In the genomic region with DNA sequence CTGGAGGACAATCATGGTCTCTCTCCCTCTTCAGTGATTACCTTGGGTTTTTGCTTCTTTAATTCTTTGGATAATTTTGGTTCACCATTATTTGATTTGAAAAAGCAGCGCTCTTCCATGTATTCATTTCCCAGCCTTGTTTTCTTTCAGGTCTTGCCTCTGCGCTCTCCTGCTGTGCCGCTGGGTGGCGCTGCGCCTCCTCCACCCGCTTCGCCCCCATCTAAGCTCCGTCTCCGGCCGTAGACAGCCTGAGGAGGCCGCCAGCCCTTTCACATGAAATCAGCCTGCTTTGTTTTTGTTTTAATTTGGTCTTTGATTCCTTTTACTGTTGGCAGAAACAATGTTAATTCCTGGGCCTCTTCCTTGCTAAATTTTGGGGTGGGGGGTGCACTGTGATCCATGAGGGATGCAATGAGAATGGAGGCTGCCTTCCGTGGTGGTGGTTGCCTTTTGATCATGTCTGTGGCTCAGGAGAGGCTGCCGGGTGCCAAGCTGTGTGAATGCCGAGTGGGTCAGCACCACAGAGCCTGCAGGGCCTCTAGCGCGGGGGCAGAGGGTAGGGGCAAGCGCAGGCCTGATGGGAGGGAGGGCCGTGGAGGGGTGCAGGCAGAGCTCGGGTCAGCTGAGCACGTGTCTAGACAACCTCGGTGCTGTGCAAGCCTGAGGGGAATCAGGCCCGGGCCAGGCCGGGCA, we compare ENCODE assay signal across 8 cellular contexts.
DNase-seq lines count a peak whose midpoint lies in the region; ATAC-seq and TF ChIP-seq lines count a peak whose summit lies in the region.

No MANE protein-coding gene starts in this region.

- H3K27ac ChIP-seq in foreskin keratinocyte: no peak overlapping the region

- no peak for DNase-seq in GM10266 (ENCODE audit: extremely low spot score)
- peak; percentile 33 for DNase-seq in NOMO-1 treated with DMSO at 0.1 percent for 48 hours (lab: John Stamatoyannopoulos, UW; ENCODE audit: unreplicated experiment)
- DNase-seq in activated naive CD4-positive, alpha-beta T cell treated with Interleukin-2 at 50 U/mL for 16 hours: peak; percentile 60
- DNase-seq in foreskin keratinocyte: no peak
- DNase-seq in pons (ENCODE audit: low spot score): peak; percentile 71

- peak; percentile 59 for TF ChIP-seq CTCF in GM10266 (IDR thresholded peaks at IDR 0.05; ENCODE audit: control insufficient read depth, insufficient read depth, low read depth, missing control alignments)
- peak; percentile 97 for TF ChIP-seq CTCF in foreskin keratinocyte (conservative IDR thresholded peaks at IDR 0.05)

- H3K27me3 ChIP-seq in foreskin keratinocyte: no peaks in the 10 kb centered on the region

- ATAC-seq in foreskin keratinocyte: peak; percentile 51
- no peak for ATAC-seq in HG03439 (IDR thresholded peaks at IDR 0.05; ENCODE audit: unreplicated experiment)
- no peak for ATAC-seq in HG03432 (IDR thresholded peaks at IDR 0.05; ENCODE audit: unreplicated experiment)
- ATAC-seq in GM19455 (IDR thresholded peaks at IDR 0.05; ENCODE audit: unreplicated experiment): no peak

- H3K4me1 ChIP-seq in foreskin keratinocyte: no peaks in the 10 kb centered on the region

Comparison
In these comparisons a context has a peak if more than half of its experiments do, and no peak if none do; other contexts are left out.
1. DNase-seq: peak in NOMO-1 treated with DMSO at 0.1 percent for 48 hours (single experiment), activated naive CD4-positive, alpha-beta T cell treated with Interleukin-2 at 50 U/mL for 16 hours (single experiment) and pons (single experiment); none in GM10266 (single experiment) and foreskin keratinocyte (0 of 2).